ENCODE assay signal across 8 cellular contexts in the genomic region with DNA sequence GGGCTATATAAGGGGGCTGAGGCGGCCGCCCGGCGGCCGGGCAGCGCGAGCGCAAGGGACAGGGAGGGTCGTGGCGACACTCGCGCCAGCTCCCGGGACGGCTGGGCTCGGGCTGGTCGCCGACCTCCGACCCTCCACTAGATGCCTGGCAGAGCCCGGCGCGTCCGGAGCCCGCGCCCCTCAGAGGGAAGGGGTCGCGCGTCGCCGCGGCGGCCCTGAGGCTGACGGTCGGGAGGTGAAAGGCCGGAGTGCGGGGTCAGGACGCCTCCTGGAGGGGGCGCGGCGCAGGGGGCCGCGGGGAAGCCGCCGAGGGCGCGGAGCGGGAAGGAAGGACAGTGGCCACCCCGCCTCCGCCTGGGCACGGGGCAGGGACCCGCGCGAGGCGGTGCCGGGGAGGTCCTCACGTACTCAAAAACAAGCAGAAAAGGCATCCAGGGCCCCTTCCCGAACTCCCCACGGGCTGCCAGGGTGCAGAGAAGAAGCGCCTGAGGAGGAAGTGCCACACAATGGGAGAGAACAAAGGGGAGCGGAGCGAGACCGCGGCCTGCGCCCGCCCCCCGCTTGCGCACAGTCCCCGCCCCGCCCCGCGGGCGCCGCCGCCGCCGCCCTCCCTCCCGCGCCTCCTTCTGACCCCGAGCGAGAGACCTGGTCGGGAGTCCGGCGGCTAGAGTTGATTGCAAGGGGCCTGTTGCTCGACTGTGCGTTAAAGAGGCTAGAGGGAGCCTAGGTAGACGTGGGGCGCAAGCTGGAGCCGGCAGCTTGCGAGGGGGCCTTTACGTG. TPM values are rescaled to one million over a fixed set of nuclear protein-coding genes. Genes with fewer than 3 reads are reported as not detected.
DNase-seq lines count a peak whose midpoint lies in the region; ATAC-seq, FAIRE-seq and TF ChIP-seq lines count a peak whose summit lies in the region.

No MANE protein-coding gene starts in this region.

- peak overlapping the region; percentile 95 for H3K4me3 Mint-ChIP-seq in activated naive CD4-positive, alpha-beta T cell treated with anti-CD3 and anti-CD28 coated beads for 36 hours

- no peaks in the 10 kb centered on the region for H3K36me3 ChIP-seq in DOHH2 (ENCODE audit: control insufficient read depth, low read length)
- no peaks in the 10 kb centered on the region for H3K36me3 ChIP-seq in neuron (ENCODE audit: insufficient read depth, low read length)
- H3K36me3 ChIP-seq in thyroid gland, result no peaks in the 10 kb centered on the region

- H3K4me1 ChIP-seq in DOHH2 (ENCODE audit: control insufficient read depth, low read length), result peaks cover 9% of the 10 kb centered on the region; the same call in 1 of the 2 replicates
- H3K4me1 ChIP-seq in neuron (ENCODE audit: insufficient read depth, low read length), result peaks cover 31% of the 10 kb centered on the region
- peaks cover 0 to 26% of the 10 kb centered on the region in 2 donors for H3K4me1 ChIP-seq in thyroid gland

- peaks cover 6% of the 10 kb centered on the region for H3K36me3 Mint-ChIP-seq in activated naive CD4-positive, alpha-beta T cell treated with anti-CD3 and anti-CD28 coated beads for 36 hours (ENCODE audit: low read depth)

- H3F3A ChIP-seq in DOHH2 (ENCODE audit: control insufficient read depth, insufficient read depth), result no peaks in the 10 kb centered on the region

- CTCF ChIA-PET in activated naive CD4-positive, alpha-beta T cell treated with anti-CD3 and anti-CD28 coated beads for 36 hours (lab: Charles Lee), result interaction anchor here (0.8 to 2.1 kb wide), 8 partner anchors 10 to 118 kb away, joined by 3 to 11 read pairs (median 4); no protein-coding TSS in a partner anchor

- TF ChIP-seq POLR2A in thyroid gland (IDR thresholded peaks at IDR 0.05), result peak; percentile 82 to 99

- H3K4me1 Mint-ChIP-seq in activated naive CD4-positive, alpha-beta T cell treated with anti-CD3 and anti-CD28 coated beads for 36 hours (ENCODE audit: low read depth), result peaks cover 37% of the 10 kb centered on the region

- ATAC-seq in GM21529 (IDR thresholded peaks at IDR 0.05; ENCODE audit: unreplicated experiment), result peak; percentile 49

- H3K4me3 ChIP-seq in DOHH2 (ENCODE audit: low read length), result peak overlapping the region; percentile 66
- peak overlapping the region; percentile 79 for H3K4me3 ChIP-seq in neuron (ENCODE audit: low read length)
- H3K4me3 ChIP-seq in thyroid gland (replicated peaks in 1 of 3), result peak overlapping the region; percentile 63 to 94 (median 69)

- H3K79me2 ChIP-seq in DOHH2 (ENCODE audit: control insufficient read depth, low read length), result no peaks in the 10 kb centered on the region

- H4K20me1 ChIP-seq in DOHH2 (ENCODE audit: control insufficient read depth, insufficient read depth, low read depth, low read length), result no peaks in the 10 kb centered on the region

- no peaks in the 10 kb centered on the region for H3K9me3 ChIP-seq in DOHH2 (ENCODE audit: control insufficient read depth, insufficient read depth, low read length)
- no peaks in the 10 kb centered on the region for H3K9me3 ChIP-seq in neuron (ENCODE audit: low read length)
- H3K9me3 ChIP-seq in thyroid gland, result no peaks in the 10 kb centered on the region

- H3K9me3 Mint-ChIP-seq in activated naive CD4-positive, alpha-beta T cell treated with anti-CD3 and anti-CD28 coated beads for 36 hours, result no peaks in the 10 kb centered on the region

- H3K27me3 ChIP-seq in DOHH2 (ENCODE audit: control insufficient read depth, low read length) (peaks cover 71% of the 10 kb centered on the region), neuron (ENCODE audit: insufficient read depth, low read length) (no peaks in the 10 kb centered on the region), thyroid gland (no peaks in the 10 kb centered on the region)

- no peak for FAIRE-seq in frontal cortex (lab: Jason Lieb, UNC)

- H3K27ac Mint-ChIP-seq in activated naive CD4-positive, alpha-beta T cell treated with anti-CD3 and anti-CD28 coated beads for 36 hours, result peak overlapping the region; percentile 96

- H3K27me3 Mint-ChIP-seq in activated naive CD4-positive, alpha-beta T cell treated with anti-CD3 and anti-CD28 coated beads for 36 hours (ENCODE audit: low read depth), result no peaks in the 10 kb centered on the region

- 0 to 6% methylated on average over 10 to 26 of the region's 89 CpGs for WGBS in thyroid gland, 2 donors

- H2AFZ ChIP-seq in neuron (ENCODE audit: low read depth, low read length), result no peak overlapping the region

- DNase-seq in HuH-7.5 (ENCODE audit: low spot score) (peak; percentile 61), SHP77 treated with DMSO at 0.1 percent for 48 hours (lab: John Stamatoyannopoulos, UW) (peak; percentile 65), frontal cortex (ENCODE audit: low spot score in 2 of 2) (peak; percentile 69 to 83), thyroid gland (peak; percentile 77 to 83)
- DNase-seq in activated naive CD4-positive, alpha-beta T cell treated with anti-CD3 and anti-CD28 coated beads for 36 hours, result peak; percentile 71

- no peak for TF ChIP-seq CTCF in DOHH2 (IDR thresholded peaks at IDR 0.05; ENCODE audit: low read depth, low read length, poor library complexity, severe bottlenecking)
- TF ChIP-seq CTCF in thyroid gland (IDR thresholded peaks at IDR 0.05), result peak in 4 of 6 experiments; percentile 9 to 45 (median 28)

- no peaks in the 10 kb centered on the region for H3K9me2 ChIP-seq in DOHH2 (replicated peaks; ENCODE audit: control insufficient read depth, low read length)

- peak overlapping the region; percentile 69 for H3K4me2 ChIP-seq in DOHH2 (ENCODE audit: low read length)

- intact Hi-C loops in activated naive CD4-positive, alpha-beta T cell treated with anti-CD3 and anti-CD28 coated beads for 36 hours (cut with micrococcal nuclease), result loop anchor here (1.0 to 10.0 kb wide), 15 partner anchors 43 to 858 kb away; a partner anchor contains a TSS
- intact Hi-C loops in thyroid gland (cut with DNase I), result no loop called here

- H3K27ac ChIP-seq in DOHH2 (ENCODE audit: low read depth, low read length) (peak overlapping the region; percentile 41), thyroid gland (peak overlapping the region; percentile 100)

RNA-seq across cellular contexts. Expression of a gene that starts 0.8 kb away (rescaled TPM):
- 10 to 100 TPM; 30.1 to 32.2 TPM for total RNA-seq in activated naive CD4-positive, alpha-beta T cell treated with anti-CD3 and anti-CD28 coated beads for 36 hours
- total RNA-seq in frontal cortex (52.6 TPM), thyroid gland (10 to 100 TPM; 19.4 to 29.5 (median 25.6) TPM)

Comparison
In these comparisons a context has a peak if more than half of its experiments do, and no peak if none do; other contexts are left out.
1. Peak in every context shown above with its lines: DNase-seq, ATAC-seq, H3K4me3 ChIP-seq and H3K27ac ChIP-seq.